11 cellular contexts compared by ENCODE assay signal in the genomic region with DNA sequence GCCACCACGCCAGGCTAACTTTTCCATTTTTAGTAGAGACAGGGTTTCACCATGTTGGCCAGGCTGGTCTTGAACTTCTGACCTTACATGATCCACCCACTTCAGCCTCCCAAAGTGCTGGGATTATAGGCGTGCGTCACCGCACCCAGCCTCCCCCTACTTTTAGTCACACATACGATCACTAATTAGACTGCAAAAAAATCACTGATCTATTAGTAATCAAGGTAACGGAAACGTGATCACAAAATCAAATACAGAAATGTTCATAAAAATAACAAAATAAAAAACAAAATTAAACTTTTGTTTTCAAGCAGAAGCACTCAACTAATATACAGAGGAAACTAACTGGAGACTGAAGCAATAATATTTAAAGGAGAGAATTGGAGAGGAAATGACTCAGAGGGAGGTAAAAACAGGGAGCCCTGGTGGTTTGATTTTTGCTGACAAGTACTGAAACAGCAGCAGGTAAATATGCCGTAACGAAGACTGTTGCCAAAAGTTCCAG. TPM values are rescaled to one million over a fixed set of nuclear protein-coding genes. Genes with fewer than 3 reads are reported as not detected.
DNase-seq lines count a peak whose midpoint lies in the region; ATAC-seq lines count a peak whose summit lies in the region.
"Had no signal": no experiment of that assay in that cellular context is flagged by ENCODE, and none has a peak within 500 bp of the region (broad histone marks: within the 10 kb centered on the region; RNA-seq: fewer than 3 reads in every experiment).

No MANE protein-coding gene starts in this region.

- H3K4me3 Mint-ChIP-seq in T-helper 1 cell treated with Interleukin-12 subunit alpha and Interleukin-12 subunit beta and Interleukin-4 antibody, amounts not matched to agents 30 μg/mL and 1 μg/mL, for 36 hours: peak overlapping the region; percentile 54
- H3K4me3 Mint-ChIP-seq in activated naive CD8-positive, alpha-beta T cell treated with anti-CD3 and anti-CD28 coated beads, Interleukin-2, amount 50 U/mL, for 24 hours: peak overlapping the region; percentile 40

- H3K27ac Mint-ChIP-seq in T-helper 1 cell treated with Interleukin-12 subunit alpha and Interleukin-12 subunit beta and Interleukin-4 antibody, amounts not matched to agents 30 μg/mL and 1 μg/mL, for 36 hours: peak overlapping the region; percentile 57
- peak overlapping the region; percentile 73 for H3K27ac Mint-ChIP-seq in activated naive CD8-positive, alpha-beta T cell treated with anti-CD3 and anti-CD28 coated beads, Interleukin-2, amount 50 U/mL, for 24 hours

- H3K27me3 Mint-ChIP-seq in T-helper 1 cell treated with Interleukin-12 subunit alpha and Interleukin-12 subunit beta and Interleukin-4 antibody, amounts not matched to agents 30 μg/mL and 1 μg/mL, for 36 hours (ENCODE audit: low read depth): no peaks in the 10 kb centered on the region
- H3K27me3 Mint-ChIP-seq in activated naive CD8-positive, alpha-beta T cell treated with anti-CD3 and anti-CD28 coated beads, Interleukin-2, amount 50 U/mL, for 24 hours: no peaks in the 10 kb centered on the region

- peaks cover 18% of the 10 kb centered on the region for H3K36me3 Mint-ChIP-seq in T-helper 1 cell treated with Interleukin-12 subunit alpha and Interleukin-12 subunit beta and Interleukin-4 antibody, amounts not matched to agents 30 μg/mL and 1 μg/mL, for 36 hours (ENCODE audit: low read depth)
- peaks cover 18% of the 10 kb centered on the region for H3K36me3 Mint-ChIP-seq in activated naive CD8-positive, alpha-beta T cell treated with anti-CD3 and anti-CD28 coated beads, Interleukin-2, amount 50 U/mL, for 24 hours (ENCODE audit: low read depth)

- no peaks in the 10 kb centered on the region for H3K9me3 Mint-ChIP-seq in T-helper 1 cell treated with Interleukin-12 subunit alpha and Interleukin-12 subunit beta and Interleukin-4 antibody, amounts not matched to agents 30 μg/mL and 1 μg/mL, for 36 hours
- H3K9me3 Mint-ChIP-seq in activated naive CD8-positive, alpha-beta T cell treated with anti-CD3 and anti-CD28 coated beads, Interleukin-2, amount 50 U/mL, for 24 hours: no peaks in the 10 kb centered on the region

- DNase-seq in NCI-H2196 (lab: John Stamatoyannopoulos, UW; ENCODE audit: unreplicated experiment) (peak; percentile 16), NCI-H2196 treated with DMSO at 0.1 percent for 48 hours (lab: John Stamatoyannopoulos, UW; ENCODE audit: unreplicated experiment) (no peak), renal cortical epithelial cell (ENCODE audit: low read depth) (peak; percentile 58), NCI-H2107 (lab: John Stamatoyannopoulos, UW) (no peak), NCI-H524 (lab: John Stamatoyannopoulos, UW) (no peak), COLO668 (lab: John Stamatoyannopoulos, UW; ENCODE audit: unreplicated experiment) (no peak)
- no peak for DNase-seq in activated naive CD8-positive, alpha-beta T cell treated with anti-CD3 and anti-CD28 coated beads, Interleukin-2, amount 50 U/mL, for 24 hours
- DNase-seq: activated CD8-positive, alpha-beta memory T cell treated with anti-CD3 and anti-CD28 coated beads for 24 hours; NCI-H2171 had no signal

- no peak for ATAC-seq in activated naive CD8-positive, alpha-beta T cell treated with anti-CD3 and anti-CD28 coated beads, Interleukin-2, amount 50 U/mL, for 24 hours

- H3K4me1 Mint-ChIP-seq in T-helper 1 cell treated with Interleukin-12 subunit alpha and Interleukin-12 subunit beta and Interleukin-4 antibody, amounts not matched to agents 30 μg/mL and 1 μg/mL, for 36 hours (ENCODE audit: low read depth): peaks cover 41% of the 10 kb centered on the region
- peaks cover 35% of the 10 kb centered on the region for H3K4me1 Mint-ChIP-seq in activated naive CD8-positive, alpha-beta T cell treated with anti-CD3 and anti-CD28 coated beads, Interleukin-2, amount 50 U/mL, for 24 hours

RNA-seq across cellular contexts. Expression of gene WDR53, which starts 4.6 kb away (rescaled TPM):
- total RNA-seq in renal cortical epithelial cell: 5.2 and 7.4 TPM in 2 replicates

RNA-seq across cellular contexts. Expression of gene FBXO45, which starts 4.7 kb away (rescaled TPM):
- 11.3 and 13.7 TPM in 2 replicates for total RNA-seq in renal cortical epithelial cell

RNA-seq across cellular contexts. Expression of gene SMCO1, which starts 48.6 kb away (rescaled TPM):
- total RNA-seq in renal cortical epithelial cell: not detected in 2 replicates
- total RNA-seq: temporal lobe had no signal

Comparison
In these comparisons a context has a peak if more than half of its experiments do, and no peak if none do; other contexts are left out.
1. DNase-seq: peak in NCI-H2196 (single experiment) and renal cortical epithelial cell (single experiment); none in NCI-H2196 treated with DMSO at 0.1 percent for 48 hours (single experiment), activated naive CD8-positive, alpha-beta T cell treated with anti-CD3 and anti-CD28 coated beads, Interleukin-2, amount 50 U/mL, for 24 hours (single experiment), NCI-H2107 (single experiment), NCI-H524 (0 of 2) and COLO668 (single experiment).